ENCODE assay signal across 20 cellular contexts in the genomic region with DNA sequence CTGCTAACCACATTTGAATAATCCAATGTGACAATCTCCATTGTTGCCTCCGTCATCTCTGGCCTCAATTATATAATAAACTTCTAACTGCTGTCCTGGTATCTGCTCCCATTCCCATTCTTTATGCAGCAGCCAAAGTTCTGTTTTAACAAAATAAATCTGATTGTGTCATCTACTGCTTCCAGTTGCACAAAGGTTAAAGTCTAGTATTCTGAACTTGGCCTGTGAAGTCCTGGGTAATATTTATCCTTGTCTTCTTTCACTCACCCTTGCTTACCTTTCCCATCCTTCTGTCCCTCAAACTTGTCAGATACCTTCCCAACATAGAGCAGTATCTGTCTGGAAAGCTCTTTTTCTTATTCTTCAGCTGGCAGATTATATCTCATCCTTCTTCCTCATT.
"Had no signal": no experiment of that assay in that cellular context is flagged by ENCODE, and none has a peak within 500 bp of the region (broad histone marks: within the 10 kb centered on the region; RNA-seq: fewer than 3 reads in every experiment).

No MANE protein-coding gene starts in this region.

- FAIRE-seq: islet of Langerhans had no signal

- H3K27ac ChIP-seq: colonic mucosa, epithelial cell of prostate, gastrocnemius medialis, neural progenitor cell, prostate gland, stomach, thyroid gland, vagina had no signal

- H3K9me3 ChIP-seq: colonic mucosa, gastrocnemius medialis, prostate gland, stomach, thyroid gland, vagina had no signal

- H3K4me3 ChIP-seq: colonic mucosa, gastrocnemius medialis, lung, neural progenitor cell, prostate gland, stomach, thyroid gland, vagina had no signal

- DNase-seq: colonic mucosa; effector CD8-positive, alpha-beta T cell; foreskin fibroblast; gastrocnemius medialis; head of caudate nucleus; left cardiac atrium; left ventricle myocardium superior; naive thymus-derived CD4-positive, alpha-beta T cell; right cardiac atrium; stimulated activated CD4-positive, alpha-beta T cell treated with anti-CD3 and anti-CD28 coated beads, Interleukin-2, amount 100 ng/mL, for 24 hours; stimulated activated CD4-positive, alpha-beta T cell treated with anti-CD3 and anti-CD28 coated beads, Interleukin-4, amount 100 ng/mL, for 24 hours; stimulated activated naive CD4-positive, alpha-beta T cell treated with Interleukin-2 at 50 U/mL for 16 hours; stomach; thyroid gland had no signal

- H3K4me2 ChIP-seq: neural progenitor cell had no signal

- H3K4me1 ChIP-seq: colonic mucosa, gastrocnemius medialis, prostate gland, stomach, vagina had no signal

- H3K27me3 ChIP-seq: colonic mucosa, neural progenitor cell, thyroid gland, vagina had no signal

- H3K9ac ChIP-seq: neural progenitor cell had no signal

- H3K36me3 ChIP-seq: colonic mucosa, gastrocnemius medialis, neural progenitor cell, prostate gland, stomach, thyroid gland, vagina had no signal
